Comparison of ENCODE assay signal across 12 cellular contexts in genomic region chr1:180909462-180909976, GRCh38. TPM values are rescaled to one million over a fixed set of nuclear protein-coding genes. Genes with fewer than 3 reads are reported as not detected.
A peak's percentile ranks its signal among the peaks of the same experiment; 100 is the strongest.
DNase-seq lines count a peak whose midpoint lies in the region; ATAC-seq and TF ChIP-seq lines count a peak whose summit lies in the region.
"Had no signal": no experiment of that assay in that cellular context is flagged by ENCODE, and none has a peak within 500 bp of the region (broad histone marks: within the 10 kb centered on the region; RNA-seq: fewer than 3 reads in every experiment).

No MANE protein-coding gene starts in this region.

- no peak overlapping the region for H3K27ac Mint-ChIP-seq in MCF 10A (ENCODE audit: low read depth, unreplicated experiment)

- H3K27me3 Mint-ChIP-seq in MCF 10A (ENCODE audit: insufficient read depth, unreplicated experiment) = no peaks in the 10 kb centered on the region

- H3K36me3 Mint-ChIP-seq in MCF 10A (ENCODE audit: insufficient read depth, unreplicated experiment) = no peaks in the 10 kb centered on the region

- H3K4me1 ChIP-seq in sigmoid colon (peaks cover 0 to 35% (median 22%) of the 10 kb centered on the region in 4 donors), esophagus muscularis mucosa (peaks cover 11 to 43% (median 38%) of the 10 kb centered on the region in 4 donors)

- no peaks in the 10 kb centered on the region for H3K27me3 ChIP-seq in sigmoid colon
- no peaks in the 10 kb centered on the region for H3K27me3 ChIP-seq in esophagus muscularis mucosa
- H3K27me3 ChIP-seq in MG63 = no peaks in the 10 kb centered on the region
- H3K27me3 ChIP-seq: foreskin keratinocyte had no signal

- ATAC-seq in GM19324 (IDR thresholded peaks at IDR 0.05; ENCODE audit: low FRiP score, unreplicated experiment) (peak; percentile 55), HG02623 (IDR thresholded peaks at IDR 0.05; ENCODE audit: unreplicated experiment) (peak; percentile 29), HG03378 (IDR thresholded peaks at IDR 0.05; ENCODE audit: unreplicated experiment) (peak; percentile 62)
- ATAC-seq: foreskin keratinocyte, left ventricle myocardium superior had no signal

- no TSS peak for BruUV-seq in MCF 10A (replicated peaks; lab: Mats Ljungman, UMichigan)

- H3K27ac ChIP-seq in sigmoid colon (no peak overlapping the region), esophagus muscularis mucosa (replicated peaks in 1 of 4) (no peak overlapping the region)
- H3K27ac ChIP-seq: foreskin keratinocyte had no signal

- no peak overlapping the region for H3K4me3 ChIP-seq in sigmoid colon
- no peak overlapping the region for H3K4me3 ChIP-seq in esophagus muscularis mucosa
- no peak overlapping the region for H3K4me3 ChIP-seq in MG63

- no peak overlapping the region for H3K4me3 Mint-ChIP-seq in MCF 10A (ENCODE audit: unreplicated experiment)

- TF ChIP-seq CTCF in GM13976 (IDR thresholded peaks at IDR 0.05; ENCODE audit: borderline replicate concordance, control extremely low read depth, extremely low read depth, insufficient read depth, missing control alignments) = no peak
- TF ChIP-seq CTCF in sigmoid colon (IDR thresholded peaks at IDR 0.05) = no peak
- TF ChIP-seq CTCF in MCF 10A (IDR thresholded peaks at IDR 0.05; ENCODE audit: unreplicated experiment) = no peak
- TF ChIP-seq CTCF in esophagus muscularis mucosa (IDR thresholded peaks at IDR 0.05) = no peak

- no peaks in the 10 kb centered on the region for H3K36me3 ChIP-seq in sigmoid colon
- H3K36me3 ChIP-seq in esophagus muscularis mucosa = no peaks in the 10 kb centered on the region
- H3K36me3 ChIP-seq in MG63 = no peaks in the 10 kb centered on the region

- no peak for TF ChIP-seq POLR2A in sigmoid colon (IDR thresholded peaks at IDR 0.05)
- no peak for TF ChIP-seq POLR2A in esophagus muscularis mucosa (IDR thresholded peaks at IDR 0.05; ENCODE audit: low read depth)

- in situ Hi-C loops in GM13976 (cut with MboI; ENCODE audit: low sequenced_read_pairs, unreplicated experiment) = no loop called here

- peaks cover 3% of the 10 kb centered on the region for H3K9me3 Mint-ChIP-seq in MCF 10A (ENCODE audit: unreplicated experiment)

- 33 to 67% methylated on average over 5 of the region's 5 CpGs for WGBS in sigmoid colon, 2 donors
- 73% methylated on average over 5 of the region's 5 CpGs for WGBS in esophagus muscularis mucosa

- DNase-seq in GM13976 (ENCODE audit: low spot score) = peak; percentile 45
- no peak for DNase-seq in sigmoid colon
- no peak for DNase-seq in MCF 10A (ENCODE audit: unreplicated experiment)
- no peak for DNase-seq in esophagus muscularis mucosa (ENCODE audit: extremely low spot score)
- no peak for DNase-seq in MG63
- DNase-seq: foreskin keratinocyte, left ventricle myocardium superior, NCI-H1048, NCI-H510A treated with DMSO at 0.1 percent for 48 hours had no signal

- CTCF ChIA-PET in MCF 10A (lab: Yijun Ruan, JAX) = interaction anchor here (0.6 to 0.8 kb wide), 2 partner anchors 21 to 259 kb away, joined by 3 to 4 read pairs; no protein-coding TSS in a partner anchor

- POLR2A ChIA-PET in MCF 10A (lab: Yijun Ruan, JAX) = no interaction called here

- TF ChIP-seq EP300 in sigmoid colon (IDR thresholded peaks at IDR 0.05) = no peak
- TF ChIP-seq EP300 in esophagus muscularis mucosa (IDR thresholded peaks at IDR 0.05) = no peak

- H3K9me3 ChIP-seq in sigmoid colon (no peaks in the 10 kb centered on the region), esophagus muscularis mucosa (no peaks in the 10 kb centered on the region), MG63 (no peaks in the 10 kb centered on the region)

- H3K4me1 Mint-ChIP-seq in MCF 10A (ENCODE audit: insufficient read depth, unreplicated experiment) = no peaks in the 10 kb centered on the region

- intact Hi-C loops in sigmoid colon (cut with DNase I) (no loop called here), MCF 10A (cut with micrococcal nuclease) (no loop called here), esophagus muscularis mucosa (cut with DNase I) (no loop called here)

RNA-seq across cellular contexts. Expression of gene KIAA1614, which starts 3.2 kb away (rescaled TPM):
- 10 to 100 TPM in 2 of 4 donors, 1 to 10 TPM in 2; 6.3 to 14.8 (median 10.5) TPM for total RNA-seq in sigmoid colon
- 1 to 10 TPM; 1.2 to 2.0 (median 1.8) TPM for polyA plus RNA-seq in sigmoid colon
- 0.66 and 1.1 TPM in 2 replicates for total RNA-seq in MCF 10A (2022)
- total RNA-seq in esophagus muscularis mucosa = 10 to 100 TPM; 15.4 to 30.0 (median 17.4) TPM
- 3.9 and 13.8 TPM in 2 replicates for total RNA-seq in MG63 (2014; rRNA removed; shearing (Covaris generic); ENCODE audit: low replicate concordance)
